9 cellular contexts compared by ENCODE assay signal in genomic region chr11:114195981-114196731, GRCh38.
DNase-seq lines count a peak whose midpoint lies in the region; ATAC-seq lines count a peak whose summit lies in the region.
"Had no signal": no experiment of that assay in that cellular context is flagged by ENCODE, and none has a peak within 500 bp of the region (broad histone marks: within the 10 kb centered on the region; RNA-seq: fewer than 3 reads in every experiment).

No MANE protein-coding gene starts in this region.

- no peaks in the 10 kb centered on the region for H3K36me3 Mint-ChIP-seq in activated T-helper 17 cell treated with anti-CD3 and anti-CD28 coated beads, Interleukin-2, amount 50 U/mL, for 72 hours (ENCODE audit: low read depth)

- no peaks in the 10 kb centered on the region for H3K9me3 Mint-ChIP-seq in activated T-helper 17 cell treated with anti-CD3 and anti-CD28 coated beads, Interleukin-2, amount 50 U/mL, for 72 hours

- H3K27me3 Mint-ChIP-seq in activated T-helper 17 cell treated with anti-CD3 and anti-CD28 coated beads, Interleukin-2, amount 50 U/mL, for 72 hours = no peaks in the 10 kb centered on the region

- H3K27ac Mint-ChIP-seq in activated T-helper 17 cell treated with anti-CD3 and anti-CD28 coated beads, Interleukin-2, amount 50 U/mL, for 72 hours = no peak overlapping the region
- H3K27ac Mint-ChIP-seq: T-helper 1 cell treated with Interleukin-12 subunit alpha and Interleukin-12 subunit beta and Interleukin-4 antibody, amounts not matched to agents 30 μg/mL and 1 μg/mL, for 36 hours had no signal

- H3K27ac ChIP-seq in substantia nigra (ENCODE audit: low read depth, low read length, poor library complexity, severe bottlenecking) = peak overlapping the region; percentile 18

- no peak overlapping the region for H3K4me3 Mint-ChIP-seq in activated T-helper 17 cell treated with anti-CD3 and anti-CD28 coated beads, Interleukin-2, amount 50 U/mL, for 72 hours
- H3K4me3 Mint-ChIP-seq: T-helper 1 cell treated with Interleukin-12 subunit alpha and Interleukin-12 subunit beta and Interleukin-4 antibody, amounts not matched to agents 30 μg/mL and 1 μg/mL, for 36 hours had no signal

- ATAC-seq in activated T-helper 17 cell treated with anti-CD3 and anti-CD28 coated beads, Interleukin-2, amount 50 U/mL, for 72 hours (replicated peaks) = peak; percentile 47
- ATAC-seq in HG02970 (IDR thresholded peaks at IDR 0.05; ENCODE audit: low FRiP score, unreplicated experiment) = no peak

- peaks cover 6% of the 10 kb centered on the region for H3K4me1 Mint-ChIP-seq in activated T-helper 17 cell treated with anti-CD3 and anti-CD28 coated beads, Interleukin-2, amount 50 U/mL, for 72 hours

- peak; percentile 48 for DNase-seq in HuH-7 (ENCODE audit: low spot score)
- peak; percentile 78 for DNase-seq in islet precursor cell
- no peak for DNase-seq in substantia nigra (lab: John Stamatoyannopoulos, UW)
- no peak for DNase-seq in stimulated activated CD4-positive, alpha-beta T cell treated with anti-CD3 and anti-CD28 coated beads, Interleukin-4, amount 100 ng/mL, for 4 hours
- no peak for DNase-seq in effector CD8-positive, alpha-beta T cell (lab: John Stamatoyannopoulos, UW)
- DNase-seq: NCI-H1105 treated with DMSO at 0.1 percent for 48 hours had no signal

Comparison
In these comparisons a context has a peak if more than half of its experiments do, and no peak if none do; other contexts are left out.
1. DNase-seq: peak in HuH-7 (single experiment) and islet precursor cell (single experiment); none in substantia nigra (0 of 49), stimulated activated CD4-positive, alpha-beta T cell treated with anti-CD3 and anti-CD28 coated beads, Interleukin-4, amount 100 ng/mL, for 4 hours (0 of 2) and effector CD8-positive, alpha-beta T cell (single experiment).